1 cellular context compared by ENCODE assay signal in genomic region chr21:46084709-46085108, GRCh38.
TF ChIP-seq lines count a peak whose summit lies in the region.

No MANE protein-coding gene starts in this region.

TF ChIP-seq in IMR-90, 13 proteins besides CTCF, POLR2A, EP300 and RAD21:
- TF ChIP-seq MXI1 (IDR thresholded peaks at IDR 0.05; ENCODE audit: borderline replicate concordance, low read depth, low read length) (no peak), CEBPB (IDR thresholded peaks at IDR 0.05; ENCODE audit: low read depth, low read length) (no peak), MAFK (IDR thresholded peaks at IDR 0.05; ENCODE audit: low read depth, low read length) (no peak), NFE2L2 (IDR thresholded peaks at IDR 0.05; ENCODE audit: low read depth, low read length) (no peak), RFX5 (IDR thresholded peaks at IDR 0.05; ENCODE audit: low read depth, low read length) (no peak), RCOR1 (IDR thresholded peaks at IDR 0.05; ENCODE audit: insufficient replicate concordance, low read length) (no peak), BHLHE40 (IDR thresholded peaks at IDR 0.05; ENCODE audit: low read depth, low read length) (no peak), CHD1 (IDR thresholded peaks at IDR 0.05; ENCODE audit: low read depth, low read length) (no peak), SMC3 (IDR thresholded peaks at IDR 0.05; ENCODE audit: low read depth, low read length) (no peak), FOS (IDR thresholded peaks at IDR 0.05; ENCODE audit: low read depth, low read length) (no peak), MAZ (IDR thresholded peaks at IDR 0.05; ENCODE audit: borderline replicate concordance, low read depth, low read length) (no peak)
- TF ChIP-seq, protein P1, sequence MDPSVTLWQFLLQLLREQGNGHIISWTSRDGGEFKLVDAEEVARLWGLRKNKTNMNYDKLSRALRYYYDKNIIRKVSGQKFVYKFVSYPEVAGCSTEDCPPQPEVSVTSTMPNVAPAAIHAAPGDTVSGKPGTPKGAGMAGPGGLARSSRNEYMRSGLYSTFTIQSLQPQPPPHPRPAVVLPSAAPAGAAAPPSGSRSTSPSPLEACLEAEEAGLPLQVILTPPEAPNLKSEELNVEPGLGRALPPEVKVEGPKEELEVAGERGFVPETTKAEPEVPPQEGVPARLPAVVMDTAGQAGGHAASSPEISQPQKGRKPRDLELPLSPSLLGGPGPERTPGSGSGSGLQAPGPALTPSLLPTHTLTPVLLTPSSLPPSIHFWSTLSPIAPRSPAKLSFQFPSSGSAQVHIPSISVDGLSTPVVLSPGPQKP (IDR thresholded peaks at IDR 0.05; ENCODE audit: borderline replicate concordance, low read depth, low read length) = no peak
- TF ChIP-seq, protein P2, sequence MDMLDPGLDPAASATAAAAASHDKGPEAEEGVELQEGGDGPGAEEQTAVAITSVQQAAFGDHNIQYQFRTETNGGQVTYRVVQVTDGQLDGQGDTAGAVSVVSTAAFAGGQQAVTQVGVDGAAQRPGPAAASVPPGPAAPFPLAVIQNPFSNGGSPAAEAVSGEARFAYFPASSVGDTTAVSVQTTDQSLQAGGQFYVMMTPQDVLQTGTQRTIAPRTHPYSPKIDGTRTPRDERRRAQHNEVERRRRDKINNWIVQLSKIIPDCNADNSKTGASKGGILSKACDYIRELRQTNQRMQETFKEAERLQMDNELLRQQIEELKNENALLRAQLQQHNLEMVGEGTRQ (IDR thresholded peaks at IDR 0.05; ENCODE audit: low read depth, low read length) = no peak
